In genomic region chr6:6491761-6492160, GRCh38 we compare ENCODE assay signal across 9 cellular contexts.
"Had no signal": no experiment of that assay in that cellular context is flagged by ENCODE, and none has a peak within 500 bp of the region (broad histone marks: within the 10 kb centered on the region; RNA-seq: fewer than 3 reads in every experiment).

No MANE protein-coding gene starts in this region.

- H3K4me3 Mint-ChIP-seq: HFFc6 had no signal

- H3K4me1 ChIP-seq: HAP-1 had no signal

- DNase-seq: GM23248, GOT3, H7, HFFc6, IMR-90, KG1 had no signal

- H3K36me3 ChIP-seq: HAP-1 had no signal

- H2AFZ ChIP-seq: GM23248 had no signal

- H3K4me3 ChIP-seq: GM23248, HAP-1, K562 had no signal

- ATAC-seq: HCT116, K562 had no signal

- H3K27ac ChIP-seq: GM23248 had no signal

- H3K9me3 ChIP-seq: HAP-1 had no signal

- H3K27ac Mint-ChIP-seq: HFFc6 had no signal

- H3K9ac ChIP-seq: GM23248 had no signal
